Comparison of ENCODE assay signal across 8 cellular contexts in the genomic region with DNA sequence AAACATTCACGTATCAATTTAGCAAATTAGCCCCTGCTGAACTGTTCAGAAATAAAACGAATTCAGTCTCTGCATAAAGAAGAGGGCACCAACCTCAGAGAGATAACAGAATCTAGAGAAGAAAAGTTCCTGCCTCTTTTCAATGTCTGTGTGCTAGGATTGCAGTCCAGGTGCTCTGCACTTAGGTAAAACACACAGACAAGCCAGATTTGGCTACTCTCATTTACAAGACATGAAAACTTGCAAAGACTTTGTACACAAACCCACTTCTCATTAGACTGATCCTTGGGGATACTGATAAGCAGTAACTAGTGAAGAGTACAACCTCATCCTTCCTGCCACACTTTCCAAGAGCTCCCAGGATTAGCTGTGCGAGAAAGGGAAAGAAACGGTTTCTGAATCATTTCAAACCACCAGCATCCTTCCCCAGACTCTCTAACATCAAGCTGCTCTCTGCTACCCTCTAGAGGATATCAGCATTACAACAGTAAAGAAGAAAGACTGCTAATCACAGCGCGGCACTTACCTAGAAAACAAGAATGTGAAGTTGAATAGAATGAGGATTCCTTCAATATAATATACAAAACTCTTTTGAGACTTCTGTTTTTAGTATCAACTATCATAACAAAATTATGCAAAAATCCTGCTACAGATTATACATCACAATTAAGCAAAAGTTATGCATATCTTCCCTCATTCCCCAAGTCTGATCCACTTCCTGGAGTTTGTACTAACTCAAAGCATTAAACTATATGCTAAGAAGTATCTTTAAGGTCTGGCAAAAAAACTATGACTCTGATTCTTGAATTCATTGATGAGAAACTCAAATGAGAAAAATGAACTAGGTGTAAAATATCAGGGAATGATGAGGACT.
DNase-seq lines count a peak whose midpoint lies in the region; ATAC-seq and TF ChIP-seq lines count a peak whose summit lies in the region.

No MANE protein-coding gene starts in this region.

- H3K4me3 ChIP-seq in adrenal gland (no peak overlapping the region), right cardiac atrium (ENCODE audit: low read length) (no peak overlapping the region), gastrocnemius medialis (no peak overlapping the region)

- H3K27ac Mint-ChIP-seq in Calu3 (ENCODE audit: unreplicated experiment): no peak overlapping the region

- H3K27me3 ChIP-seq in adrenal gland: no peaks in the 10 kb centered on the region
- H3K27me3 ChIP-seq in right cardiac atrium (ENCODE audit: control insufficient read depth, insufficient read depth): no peaks in the 10 kb centered on the region
- H3K27me3 ChIP-seq in gastrocnemius medialis: no peaks in the 10 kb centered on the region

- H3K9me3 ChIP-seq in adrenal gland (replicated peaks in 1 of 3): no peaks in the 10 kb centered on the region
- H3K9me3 ChIP-seq in right cardiac atrium (ENCODE audit: control insufficient read depth, low read length): no peaks in the 10 kb centered on the region
- no peaks in the 10 kb centered on the region for H3K9me3 ChIP-seq in gastrocnemius medialis

- no TSS peak for BruUV-seq in Calu3 (replicated peaks; lab: Mats Ljungman, UMichigan)

- CTCF ChIA-PET in Calu3 (lab: Charles Lee): interaction anchor here (0.7 to 1.6 kb wide), 3 partner anchors 18 to 293 kb away, joined by 3 to 8 read pairs (median 3); no protein-coding TSS in a partner anchor

- TF ChIP-seq POLR2A in adrenal gland (IDR thresholded peaks at IDR 0.05): no peak
- TF ChIP-seq POLR2A in gastrocnemius medialis (IDR thresholded peaks at IDR 0.05): no peak

- H3K36me3 ChIP-seq in adrenal gland (replicated peaks in 1 of 2) (no peaks in the 10 kb centered on the region), gastrocnemius medialis (no peaks in the 10 kb centered on the region)

- no peak overlapping the region for H3K4me3 Mint-ChIP-seq in Calu3 (ENCODE audit: low read depth, unreplicated experiment)

- peaks cover 6 to 19% of the 10 kb centered on the region in 2 donors for H3K4me1 ChIP-seq in adrenal gland (replicated peaks in 1 of 2)
- H3K4me1 ChIP-seq in right cardiac atrium (ENCODE audit: control insufficient read depth, insufficient read depth, low read length): no peaks in the 10 kb centered on the region
- H3K4me1 ChIP-seq in gastrocnemius medialis: peaks cover 11 to 14% of the 10 kb centered on the region in 2 donors

- 25 to 31% (median 28%) methylated on average over 6 of the region's 6 CpGs for WGBS in adrenal gland, 4 donors
- WGBS in right cardiac atrium: 31% methylated on average over 6 of the region's 6 CpGs

- H3K9me3 Mint-ChIP-seq in Calu3 (ENCODE audit: low read depth, unreplicated experiment): no peaks in the 10 kb centered on the region

- intact Hi-C loops in Calu3 (cut with micrococcal nuclease; ENCODE audit: unreplicated experiment) (loop anchor here (5.0 kb wide), 1 partner anchor 295 kb away; no protein-coding TSS in a partner anchor), adrenal gland (cut with DNase I) (loop anchor here in 1 of 2 donors (10.0 kb wide), 1 partner anchor 297 kb away; no protein-coding TSS in a partner anchor), right cardiac atrium (cut with DNase I) (loop anchor here in 3 of 4 donors (5.0 to 10.0 kb wide), 4 partner anchors 290 to 387 kb away; no protein-coding TSS in a partner anchor), gastrocnemius medialis (cut with DNase I; ENCODE audit: low total_unique reads) (loop anchor here (2.0 to 5.0 kb wide), 2 partner anchors 293 to 1200 kb away; no protein-coding TSS in a partner anchor)

- H3K27ac ChIP-seq in adrenal gland (no peak overlapping the region), right cardiac atrium (ENCODE audit: low read length) (no peak overlapping the region), gastrocnemius medialis (no peak overlapping the region)

- in situ Hi-C loops in gastrocnemius medialis (cut with MboI; ENCODE audit: low sequenced_read_pairs in 4 of 4): loop anchor here in 3 of 4 donors (10.0 to 25.0 kb wide), 3 partner anchors 287 to 1195 kb away; no protein-coding TSS in a partner anchor

- no peaks in the 10 kb centered on the region for H3K27me3 Mint-ChIP-seq in Calu3 (ENCODE audit: unreplicated experiment)

- H3K36me3 Mint-ChIP-seq in Calu3 (ENCODE audit: insufficient read depth, unreplicated experiment): no peaks in the 10 kb centered on the region

- DNase-seq in Calu3: peak; percentile 30
- peak; percentile 23 for DNase-seq in NCI-H2029 (lab: John Stamatoyannopoulos, UW)
- DNase-seq in adrenal gland: peak in 4 of 7 donors; percentile 15 to 30 (median 25)
- DNase-seq in right cardiac atrium: no peak
- DNase-seq in gastrocnemius medialis: no peak
- no peak for DNase-seq in NK-92 (lab: John Stamatoyannopoulos, UW; ENCODE audit: unreplicated experiment)

- TF ChIP-seq CTCF in Calu3 (IDR thresholded peaks at IDR 0.05; ENCODE audit: unreplicated experiment) (peak; percentile 36), adrenal gland (IDR thresholded peaks at IDR 0.05) (peak; percentile 60 to 79 (median 72)), gastrocnemius medialis (IDR thresholded peaks at IDR 0.05 in 4 of 5, conservative IDR thresholded peaks at IDR 0.05 in 1 of 5) (peak in 4 of 5 experiments; percentile 43 to 78 (median 65))

- ATAC-seq in GM18909 (IDR thresholded peaks at IDR 0.05; ENCODE audit: poor library complexity, unreplicated experiment) (peak; percentile 94), HG03025 (IDR thresholded peaks at IDR 0.05; ENCODE audit: low FRiP score, unreplicated experiment) (peak; percentile 91), right cardiac atrium (peak; percentile 66 to 71), gastrocnemius medialis (peak; percentile 79 to 87)

- H3K4me1 Mint-ChIP-seq in Calu3 (ENCODE audit: low read depth, unreplicated experiment): peaks cover 9% of the 10 kb centered on the region

Comparison
In these comparisons a context has a peak if more than half of its experiments do, and no peak if none do; other contexts are left out.
1. DNase-seq: peak in Calu3 (single experiment), NCI-H2029 (single experiment) and adrenal gland (4 of 7); none in right cardiac atrium (0 of 3), gastrocnemius medialis (0 of 2) and NK-92 (single experiment).
2. Peak in every context shown above with its lines, with median percentiles within 50 percentile points of each other: CTCF ChIP-seq and ATAC-seq.